10 cellular contexts compared by ENCODE assay signal in genomic region chr2:54470241-54470938, GRCh38. TPM values are rescaled to one million over a fixed set of nuclear protein-coding genes. Genes with fewer than 3 reads are reported as not detected.
DNase-seq lines count a peak whose midpoint lies in the region; ATAC-seq and TF ChIP-seq lines count a peak whose summit lies in the region.
"Had no signal": no experiment of that assay in that cellular context is flagged by ENCODE, and none has a peak within 500 bp of the region (broad histone marks: within the 10 kb centered on the region; RNA-seq: fewer than 3 reads in every experiment).

No MANE protein-coding gene starts in this region.

- no peak overlapping the region for H4K12ac ChIP-seq in trophoblast cell (ENCODE audit: low read depth, low read length)

- peaks cover 17% of the 10 kb centered on the region for H3K79me1 ChIP-seq in trophoblast cell (ENCODE audit: low read length)

- H4K8ac ChIP-seq in trophoblast cell (ENCODE audit: low read depth, low read length): peak overlapping the region; percentile 28

- H3K27ac ChIP-seq in OCI-LY3 (ENCODE audit: low read length) (peak overlapping the region; percentile 47), trophoblast cell (ENCODE audit: low read depth, low read length) (peak overlapping the region; percentile 93)

- no peak for ATAC-seq in HG03442 (IDR thresholded peaks at IDR 0.05; ENCODE audit: unreplicated experiment)

- H2BK120ac ChIP-seq in trophoblast cell (ENCODE audit: insufficient read depth, low read length, poor library complexity): peak overlapping the region; percentile 88

- no peak overlapping the region for H3K18ac ChIP-seq in trophoblast cell (ENCODE audit: low read length)

- H3K9me3 ChIP-seq in OCI-LY3 (ENCODE audit: insufficient read depth, low read length): no peaks in the 10 kb centered on the region
- no peaks in the 10 kb centered on the region for H3K9me3 ChIP-seq in trophoblast cell (ENCODE audit: insufficient read depth, low read depth, low read length)

- peak overlapping the region; percentile 83 for H4K91ac ChIP-seq in trophoblast cell (ENCODE audit: low read depth, low read length)

- no peaks in the 10 kb centered on the region for H4K20me1 ChIP-seq in OCI-LY3 (ENCODE audit: insufficient read depth, low read length)

- H3K14ac ChIP-seq in trophoblast cell (ENCODE audit: low read length): no peak overlapping the region

- H3K23ac ChIP-seq in trophoblast cell (ENCODE audit: low read length): no peak overlapping the region

- H3K4me3 ChIP-seq in AG10803 (ENCODE audit: low read length) (no peak overlapping the region), OCI-LY3 (ENCODE audit: low read length) (no peak overlapping the region; the same call in 1 of the 2 replicates), fibroblast of mammary gland (ENCODE audit: control insufficient read depth, low read depth, low read length) (no peak overlapping the region), trophoblast cell (ENCODE audit: low read depth, low read length) (no peak overlapping the region)

- no peak overlapping the region for H3K9ac ChIP-seq in OCI-LY3 (ENCODE audit: low read length)
- no peak overlapping the region for H3K9ac ChIP-seq in trophoblast cell (ENCODE audit: low read length)

- TF ChIP-seq CTCF in AG10803 (conservative IDR thresholded peaks at IDR 0.05; ENCODE audit: low read length) (no peak), OCI-LY3 (IDR thresholded peaks at IDR 0.05; ENCODE audit: low read depth, low read length) (no peak), fibroblast of mammary gland (conservative IDR thresholded peaks at IDR 0.05; ENCODE audit: control insufficient read depth, insufficient read depth, low read depth, low read length) (no peak)

- peak overlapping the region; percentile 66 for H3K4me2 ChIP-seq in OCI-LY3 (ENCODE audit: low read length)
- H3K4me2 ChIP-seq in trophoblast cell (ENCODE audit: low read length): peak overlapping the region; percentile 31

- peak; percentile 87 for DNase-seq in AG10803 (ENCODE audit: low read depth)
- peak; percentile 35 for DNase-seq in fibroblast of mammary gland (ENCODE audit: low read depth)
- peak; percentile 34 to 78 for DNase-seq in trophoblast cell
- DNase-seq in NCI-H146 (lab: John Stamatoyannopoulos, UW): no peak
- no peak for DNase-seq in activated T-cell treated with anti-CD3 and anti-CD28 coated beads, Interleukin-2, amount 50 U/mL, for 1 hour
- DNase-seq in activated effector memory CD4-positive, alpha-beta T cell treated with Interleukin-2 at 50 U/mL for 16 hours: no peak
- DNase-seq: CD4-positive, alpha-beta memory T cell; NK-92 treated with Interleukin-12 subunit alpha and Interleukin-12 subunit beta, amount 100 ng/mL, for 24 hours had no signal

- no peak overlapping the region for H2AK5ac ChIP-seq in trophoblast cell (ENCODE audit: low read length)

- H2BK12ac ChIP-seq in trophoblast cell (ENCODE audit: low read length): peak overlapping the region; percentile 64

- H3K27me3 ChIP-seq in OCI-LY3 (ENCODE audit: low read depth, low read length) (no peaks in the 10 kb centered on the region), trophoblast cell (ENCODE audit: insufficient read depth, low read length) (no peaks in the 10 kb centered on the region)

- H3K4me1 ChIP-seq in OCI-LY3 (ENCODE audit: low read length): peaks cover 51% of the 10 kb centered on the region
- peaks cover 11 to 23% of the 10 kb centered on the region in 2 experiments for H3K4me1 ChIP-seq in trophoblast cell (ENCODE audit: control insufficient read depth in 1 of 2, insufficient read depth in 2 of 2, low read length in 2 of 2)

- H3K4ac ChIP-seq in trophoblast cell (ENCODE audit: low read depth, low read length): no peak overlapping the region

- no peaks in the 10 kb centered on the region for H3K79me2 ChIP-seq in OCI-LY3 (ENCODE audit: low read length)
- H3K79me2 ChIP-seq in trophoblast cell (ENCODE audit: control insufficient read depth, insufficient read depth, low read length, poor library complexity): peaks cover 2% of the 10 kb centered on the region

- H3K36me3 ChIP-seq in OCI-LY3 (replicated peaks; ENCODE audit: low read depth, low read length): no peaks in the 10 kb centered on the region
- no peaks in the 10 kb centered on the region for H3K36me3 ChIP-seq in trophoblast cell (ENCODE audit: control insufficient read depth in 1 of 2, insufficient read depth in 2 of 2, low read length in 2 of 2)

- no CpG with 5 or more reads among the region's 7 CpGs for WGBS in trophoblast cell (ENCODE audit: extremely low coverage, insufficient coverage, insufficient read length)

- H2BK5ac ChIP-seq in trophoblast cell (ENCODE audit: low read depth, low read length, poor library complexity): peak overlapping the region; percentile 89

- H2AFZ ChIP-seq in OCI-LY3 (ENCODE audit: low read depth, low read length) (no peak overlapping the region), trophoblast cell (ENCODE audit: insufficient read depth, low read length, poor library complexity) (no peak overlapping the region)

RNA-seq across cellular contexts. Expression of gene SPTBN1, which starts 14.3 kb away (rescaled TPM):
- polyA plus RNA-seq in trophoblast cell (2013): 86.0 and 88.0 TPM in 2 replicates

Comparison
In these comparisons a context has a peak if more than half of its experiments do, and no peak if none do; other contexts are left out.
1. DNase-seq: peak in AG10803 (single experiment), fibroblast of mammary gland (single experiment) and trophoblast cell (2 of 2); none in NCI-H146 (single experiment), activated T-cell treated with anti-CD3 and anti-CD28 coated beads, Interleukin-2, amount 50 U/mL, for 1 hour (single experiment) and activated effector memory CD4-positive, alpha-beta T cell treated with Interleukin-2 at 50 U/mL for 16 hours (single experiment).